10 cellular contexts compared by ENCODE assay signal in the genomic region with DNA sequence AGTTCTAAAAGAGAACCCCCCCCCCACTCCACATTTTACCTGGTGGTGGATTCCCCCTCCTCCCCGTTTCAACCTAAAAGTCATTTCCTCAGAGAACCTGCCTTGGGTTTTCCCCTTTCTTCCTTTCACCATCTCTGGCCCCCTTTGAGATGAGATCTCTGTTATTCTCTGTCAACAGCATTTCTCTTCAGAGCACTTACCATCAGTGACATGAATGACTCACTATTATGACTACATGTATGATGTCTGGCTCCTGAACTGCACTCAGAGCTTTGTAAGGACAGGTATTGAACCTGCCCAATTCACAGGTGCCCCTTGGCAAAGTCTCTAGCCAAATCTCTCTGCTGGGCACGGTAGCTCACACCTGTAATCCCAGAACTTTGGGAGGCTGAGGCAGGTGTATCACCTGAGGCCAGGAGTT.
A peak's percentile ranks its signal among the peaks of the same experiment; 100 is the strongest.
DNase-seq lines count a peak whose midpoint lies in the region; ATAC-seq and TF ChIP-seq lines count a peak whose summit lies in the region.
"Had no signal": no experiment of that assay in that cellular context is flagged by ENCODE, and none has a peak within 500 bp of the region (broad histone marks: within the 10 kb centered on the region; RNA-seq: fewer than 3 reads in every experiment).

No MANE protein-coding gene starts in this region.

- peaks cover 36% of the 10 kb centered on the region for H3K4me1 Mint-ChIP-seq in activated T-cell treated with anti-CD3 and anti-CD28 coated beads, Interleukin-2, amount 50 U/mL, for 72 hours (ENCODE audit: low read depth)
- H3K4me1 Mint-ChIP-seq: neural crest cell had no signal

- 64 to 81% methylated on average over 2 of the region's 2 CpGs for WGBS in body of pancreas, 2 donors

- H3K9me3 ChIP-seq in body of pancreas, result no peaks in the 10 kb centered on the region

- no peak overlapping the region for H3K4me3 ChIP-seq in GM12865 (ENCODE audit: low read depth, low read length)
- H3K4me3 ChIP-seq in body of pancreas, result no peak overlapping the region

- intact Hi-C loops in body of pancreas (cut with DNase I), result no loop called here

- H3K27me3 ChIP-seq in body of pancreas, result no peaks in the 10 kb centered on the region

- no peaks in the 10 kb centered on the region for H3K4me1 ChIP-seq in body of pancreas

- no peaks in the 10 kb centered on the region for H3K27me3 Mint-ChIP-seq in activated T-cell treated with anti-CD3 and anti-CD28 coated beads, Interleukin-2, amount 50 U/mL, for 72 hours (ENCODE audit: low read depth)

- no peaks in the 10 kb centered on the region for H3K36me3 ChIP-seq in body of pancreas (replicated peaks in 1 of 2; ENCODE audit: insufficient read depth in 1 of 2, low read depth in 2 of 2)

- H3K4me3 Mint-ChIP-seq in activated T-cell treated with anti-CD3 and anti-CD28 coated beads, Interleukin-2, amount 50 U/mL, for 72 hours, result peak overlapping the region; percentile 43 to 68
- H3K4me3 Mint-ChIP-seq: neural crest cell had no signal

- H3K36me3 Mint-ChIP-seq in activated T-cell treated with anti-CD3 and anti-CD28 coated beads, Interleukin-2, amount 50 U/mL, for 72 hours (ENCODE audit: insufficient read depth in 2 of 2), result peaks cover 0 to 5% of the 10 kb centered on the region in 2 donors

- no peak for TF ChIP-seq CTCF in GM12865 (IDR thresholded peaks at IDR 0.05; ENCODE audit: insufficient read depth, low read depth, low read length, missing control alignments)
- TF ChIP-seq CTCF in body of pancreas (IDR thresholded peaks at IDR 0.05), result no peak

- DNase-seq in GM12865 (ENCODE audit: low read depth), result peak; percentile 59
- DNase-seq in activated T-cell treated with anti-CD3 and anti-CD28 coated beads, Interleukin-2, amount 50 U/mL, for 72 hours, result peak; percentile 56 to 58
- DNase-seq in stimulated activated CD4-positive, alpha-beta T cell treated with anti-CD3 and anti-CD28 coated beads, Interleukin-12 subunit alpha, Interleukin-12 subunit beta, amount 100 ng/mL, for 4 hours, result peak; percentile 17
- no peak for DNase-seq in NCI-H1105 treated with DMSO at 0.1 percent for 48 hours (lab: John Stamatoyannopoulos, UW)
- no peak for DNase-seq in GDM1 (lab: John Stamatoyannopoulos, UW)
- DNase-seq in NCI-H345 treated with DMSO at 0.1 percent for 48 hours (lab: John Stamatoyannopoulos, UW; ENCODE audit: unreplicated experiment), result no peak
- no peak for DNase-seq in body of pancreas
- DNase-seq: HCEC 1CT had no signal

- H3K27ac ChIP-seq in body of pancreas, result no peak overlapping the region

- no peak for TF ChIP-seq POLR2A in body of pancreas (IDR thresholded peaks at IDR 0.05)

- ATAC-seq in HG02642 (IDR thresholded peaks at IDR 0.05; ENCODE audit: poor library complexity, unreplicated experiment) (peak; percentile 39), body of pancreas (no peak)
- ATAC-seq in activated T-cell treated with anti-CD3 and anti-CD28 coated beads, Interleukin-2, amount 50 U/mL, for 72 hours (replicated peaks in 1 of 2), result peak; percentile 99

- no peaks in the 10 kb centered on the region for H3K9me3 Mint-ChIP-seq in activated T-cell treated with anti-CD3 and anti-CD28 coated beads, Interleukin-2, amount 50 U/mL, for 72 hours
- H3K9me3 Mint-ChIP-seq: neural crest cell had no signal

- H3K27ac Mint-ChIP-seq in activated T-cell treated with anti-CD3 and anti-CD28 coated beads, Interleukin-2, amount 50 U/mL, for 72 hours, result peak overlapping the region; percentile 47

Comparison
In these comparisons a context has a peak if more than half of its experiments do, and no peak if none do; other contexts are left out.
1. DNase-seq: peak in GM12865 (single experiment), activated T-cell treated with anti-CD3 and anti-CD28 coated beads, Interleukin-2, amount 50 U/mL, for 72 hours (2 of 2) and stimulated activated CD4-positive, alpha-beta T cell treated with anti-CD3 and anti-CD28 coated beads, Interleukin-12 subunit alpha, Interleukin-12 subunit beta, amount 100 ng/mL, for 4 hours (single experiment); none in NCI-H1105 treated with DMSO at 0.1 percent for 48 hours (single experiment), GDM1 (single experiment), NCI-H345 treated with DMSO at 0.1 percent for 48 hours (single experiment) and body of pancreas (0 of 4).